In genomic region chr13:24052547-24052981, GRCh38 we compare ENCODE assay signal across 10 cellular contexts.
DNase-seq lines count a peak whose midpoint lies in the region; ATAC-seq lines count a peak whose summit lies in the region.
"Had no signal": no experiment of that assay in that cellular context is flagged by ENCODE, and none has a peak within 500 bp of the region (broad histone marks: within the 10 kb centered on the region; RNA-seq: fewer than 3 reads in every experiment).

No MANE protein-coding gene starts in this region.

- H3K36me3 ChIP-seq in H7 (replicated peaks; ENCODE audit: control insufficient read depth, insufficient read depth, low read length), result no peaks in the 10 kb centered on the region

- no peak overlapping the region for H3K4me3 ChIP-seq in H7 (ENCODE audit: insufficient read depth, low read depth, low read length)

- ATAC-seq in HG03045 (IDR thresholded peaks at IDR 0.05; ENCODE audit: unreplicated experiment) (no peak), GM19455 (IDR thresholded peaks at IDR 0.05; ENCODE audit: unreplicated experiment) (no peak), HG02571 (IDR thresholded peaks at IDR 0.05; ENCODE audit: unreplicated experiment) (no peak)

- no peaks in the 10 kb centered on the region for H3K27me3 ChIP-seq in H7 (ENCODE audit: control insufficient read depth, insufficient read depth, low read length)

- DNase-seq in H7 (peak; percentile 71), astrocyte of the hippocampus (ENCODE audit: low read depth, low spot score) (peak; percentile 43), iris pigment epithelial cell (ENCODE audit: low read depth) (peak; percentile 9), substantia nigra (lab: John Stamatoyannopoulos, UW) (peak in 1 of 49 donors; percentile 37)
- no peak for DNase-seq in activated CD4-positive, alpha-beta T cell treated with anti-CD3 and anti-CD28 coated beads, Interleukin-2, amount 50 U/mL, for 4 hours
- DNase-seq: activated T-cell treated with anti-CD3 and anti-CD28 coated beads, Interleukin-2, amount 50 U/mL, for 1 hour; NCI-H1092 had no signal

- H3K27ac ChIP-seq in substantia nigra (ENCODE audit: low read depth, low read length, poor library complexity, severe bottlenecking), result peak overlapping the region; percentile 79

Comparison
In these comparisons a context has a peak if more than half of its experiments do, and no peak if none do; other contexts are left out.
1. DNase-seq: peak in H7 (single experiment), astrocyte of the hippocampus (single experiment) and iris pigment epithelial cell (single experiment); none in activated CD4-positive, alpha-beta T cell treated with anti-CD3 and anti-CD28 coated beads, Interleukin-2, amount 50 U/mL, for 4 hours (0 of 2).